12 cellular contexts compared by ENCODE assay signal in genomic region chr9:129328357-129329103, GRCh38.
DNase-seq lines count a peak whose midpoint lies in the region; ATAC-seq and TF ChIP-seq lines count a peak whose summit lies in the region.
"Had no signal": no experiment of that assay in that cellular context is flagged by ENCODE, and none has a peak within 500 bp of the region (broad histone marks: within the 10 kb centered on the region; RNA-seq: fewer than 3 reads in every experiment).

No MANE protein-coding gene starts in this region.

- peaks cover 21% of the 10 kb centered on the region for H3K4me1 Mint-ChIP-seq in CD4-positive, alpha-beta T cell (ENCODE audit: low read depth)
- peaks cover 41% of the 10 kb centered on the region for H3K4me1 Mint-ChIP-seq in dendritic cell treated with granulocyte-macrophage colony-stimulating factor and Interleukin-4, amounts not matched to agents 40 ng/mL and 50 ng/mL, for 4 days (ENCODE audit: low read depth)

- POLR2A ChIA-PET in CD4-positive, alpha-beta T cell (lab: Charles Lee): interaction anchor here (0.5 to 1.1 kb wide), 2 partner anchors 8 to 92 kb away, joined by 3 read pairs; no protein-coding TSS in a partner anchor
- POLR2A ChIA-PET in Panc1 (lab: Charles Lee): no interaction called here

- no peak overlapping the region for H3K4ac ChIP-seq in trophoblast cell (ENCODE audit: low read depth, low read length)

- H2BK12ac ChIP-seq in trophoblast cell (ENCODE audit: low read length): peak overlapping the region; percentile 37

- H3K4me3 Mint-ChIP-seq in CD4-positive, alpha-beta T cell: peak overlapping the region; percentile 23
- H3K4me3 Mint-ChIP-seq in dendritic cell treated with granulocyte-macrophage colony-stimulating factor and Interleukin-4, amounts not matched to agents 40 ng/mL and 50 ng/mL, for 4 days: no peak overlapping the region

- no peaks in the 10 kb centered on the region for H3K27me3 Mint-ChIP-seq in CD4-positive, alpha-beta T cell
- no peaks in the 10 kb centered on the region for H3K27me3 Mint-ChIP-seq in dendritic cell treated with granulocyte-macrophage colony-stimulating factor and Interleukin-4, amounts not matched to agents 40 ng/mL and 50 ng/mL, for 4 days
- H3K27me3 Mint-ChIP-seq: CD4-positive, CD25-positive, alpha-beta regulatory T cell had no signal

- H3K9me3 Mint-ChIP-seq in CD4-positive, alpha-beta T cell: peaks cover 4% of the 10 kb centered on the region
- peaks cover 12% of the 10 kb centered on the region for H3K9me3 Mint-ChIP-seq in dendritic cell treated with granulocyte-macrophage colony-stimulating factor and Interleukin-4, amounts not matched to agents 40 ng/mL and 50 ng/mL, for 4 days

- CTCF ChIA-PET in CD4-positive, alpha-beta T cell (lab: Charles Lee): no interaction called here
- CTCF ChIA-PET in Panc1 (lab: Charles Lee): no interaction called here

- no peak overlapping the region for H4K12ac ChIP-seq in trophoblast cell (ENCODE audit: low read depth, low read length)

- no peak for TF ChIP-seq CTCF in CD4-positive, alpha-beta T cell (IDR thresholded peaks at IDR 0.05)
- no peak for TF ChIP-seq CTCF in Panc1 (IDR thresholded peaks at IDR 0.05)

- H2BK120ac ChIP-seq in trophoblast cell (ENCODE audit: insufficient read depth, low read length, poor library complexity): peak overlapping the region; percentile 25

- peaks cover 7% of the 10 kb centered on the region for H3K9me3 ChIP-seq in CD4-positive, alpha-beta T cell (ENCODE audit: control insufficient read depth, low read length)
- H3K9me3 ChIP-seq in Panc1 (ENCODE audit: control insufficient read depth, insufficient read depth, low read depth, low read length) (peaks cover 3% of the 10 kb centered on the region; the same call in 1 of the 2 replicates), trophoblast cell (ENCODE audit: insufficient read depth, low read depth, low read length) (peaks cover 4% of the 10 kb centered on the region)

- no peak overlapping the region for H3K9ac ChIP-seq in trophoblast cell (ENCODE audit: low read length)

- peaks cover 2% of the 10 kb centered on the region for H3K79me2 ChIP-seq in trophoblast cell (ENCODE audit: control insufficient read depth, insufficient read depth, low read length, poor library complexity)

- no peak overlapping the region for H2AFZ ChIP-seq in trophoblast cell (ENCODE audit: insufficient read depth, low read length, poor library complexity)

- H3K27ac ChIP-seq in CD4-positive, alpha-beta T cell (ENCODE audit: low read depth, low read length): no peak overlapping the region
- H3K27ac ChIP-seq in Panc1 (ENCODE audit: low read length): peak overlapping the region; percentile 44; the same call in 1 of the 2 replicates
- no peak overlapping the region for H3K27ac ChIP-seq in trophoblast cell (ENCODE audit: low read depth, low read length)

- intact Hi-C loops in CD4-positive, alpha-beta T cell (cut with DNase I, micrococcal nuclease): loop anchor here in 1 of 2 experiments (5.0 kb wide), 1 partner anchor 154 kb away; no protein-coding TSS in a partner anchor
- intact Hi-C loops in Panc1 (cut with micrococcal nuclease; ENCODE audit: unreplicated experiment): no loop called here
- intact Hi-C loops in dendritic cell treated with granulocyte-macrophage colony-stimulating factor and Interleukin-4, amounts not matched to agents 40 ng/mL and 50 ng/mL, for 4 days (cut with micrococcal nuclease): no loop called here

- H4K8ac ChIP-seq in trophoblast cell (ENCODE audit: low read depth, low read length): peak overlapping the region; percentile 21

- H3K4me2 ChIP-seq in trophoblast cell (ENCODE audit: low read length): no peak overlapping the region

- peaks cover 24% of the 10 kb centered on the region for H3K79me1 ChIP-seq in trophoblast cell (ENCODE audit: low read length)

- peak; percentile 65 for ATAC-seq in CD4-positive, alpha-beta T cell (ENCODE audit: poor library complexity)
- ATAC-seq in Panc1 (no peak), HG03108 (IDR thresholded peaks at IDR 0.05; ENCODE audit: unreplicated experiment) (no peak), HG02870 (IDR thresholded peaks at IDR 0.05; ENCODE audit: unreplicated experiment) (no peak)

- H3K36me3 Mint-ChIP-seq in CD4-positive, alpha-beta T cell (ENCODE audit: low read depth): no peaks in the 10 kb centered on the region
- peaks cover 7% of the 10 kb centered on the region for H3K36me3 Mint-ChIP-seq in dendritic cell treated with granulocyte-macrophage colony-stimulating factor and Interleukin-4, amounts not matched to agents 40 ng/mL and 50 ng/mL, for 4 days (ENCODE audit: low read depth)
- H3K36me3 Mint-ChIP-seq: CD4-positive, CD25-positive, alpha-beta regulatory T cell had no signal

- peak overlapping the region; percentile 50 for H3K27ac Mint-ChIP-seq in CD4-positive, alpha-beta T cell
- H3K27ac Mint-ChIP-seq in dendritic cell treated with granulocyte-macrophage colony-stimulating factor and Interleukin-4, amounts not matched to agents 40 ng/mL and 50 ng/mL, for 4 days: peak overlapping the region; percentile 55

- H3K23ac ChIP-seq in trophoblast cell (ENCODE audit: low read length): no peak overlapping the region

- peaks cover 7% of the 10 kb centered on the region for H3K4me1 ChIP-seq in Panc1 (ENCODE audit: control insufficient read depth, insufficient read depth, low read length)
- peaks cover 15 to 25% of the 10 kb centered on the region in 2 experiments for H3K4me1 ChIP-seq in trophoblast cell (ENCODE audit: control insufficient read depth in 1 of 2, insufficient read depth in 2 of 2, low read length in 2 of 2)

- in situ Hi-C loops in Panc1 (cut with HindIII; ENCODE audit: low pct_unique_long_range_greater_than_20kb, low sequenced_read_pairs): no loop called here

- DNase-seq in CD4-positive, alpha-beta T cell: peak in 3 of 10 experiments; percentile 9 to 32 (median 17)
- DNase-seq in Panc1 (ENCODE audit: low read depth, low spot score): no peak
- no peak for DNase-seq in trophoblast cell
- no peak for DNase-seq in cortex of kidney (lab: John Stamatoyannopoulos, UW)
- DNase-seq in DMS53 (lab: John Stamatoyannopoulos, UW): no peak
- DNase-seq: GDM1, NCI-H2171, SW 1271 had no signal

- H3K14ac ChIP-seq in trophoblast cell (ENCODE audit: low read length): peak overlapping the region; percentile 2

- H2BK5ac ChIP-seq in trophoblast cell (ENCODE audit: low read depth, low read length, poor library complexity): no peak overlapping the region

- H2AK5ac ChIP-seq in trophoblast cell (ENCODE audit: low read length): peak overlapping the region; percentile 55

- no peak overlapping the region for H3K4me3 ChIP-seq in Panc1 (ENCODE audit: low read depth in 2 of 2, low read length in 2 of 2)
- no peak overlapping the region for H3K4me3 ChIP-seq in trophoblast cell (ENCODE audit: low read depth, low read length)

- no CpG with 5 or more reads among the region's 15 CpGs for WGBS in trophoblast cell (ENCODE audit: extremely low coverage, insufficient coverage, insufficient read length)

- H3K36me3 ChIP-seq in Panc1 (ENCODE audit: control insufficient read depth, insufficient read depth, low read length) (no peaks in the 10 kb centered on the region), trophoblast cell (ENCODE audit: control insufficient read depth in 1 of 2, insufficient read depth in 2 of 2, low read length in 2 of 2) (peaks cover 0 to 2% of the 10 kb centered on the region in 2 experiments)

- BruUV-seq in Panc1 (replicated peaks; lab: Mats Ljungman, UMichigan): no TSS peak

- no peaks in the 10 kb centered on the region for H3K27me3 ChIP-seq in CD4-positive, alpha-beta T cell (ENCODE audit: control insufficient read depth, insufficient read depth, low read length)
- H3K27me3 ChIP-seq in Panc1 (ENCODE audit: control insufficient read depth, insufficient read depth, low read length): no peaks in the 10 kb centered on the region
- H3K27me3 ChIP-seq in trophoblast cell (ENCODE audit: insufficient read depth, low read length): no peaks in the 10 kb centered on the region

- peak overlapping the region; percentile 19 for H4K91ac ChIP-seq in trophoblast cell (ENCODE audit: low read depth, low read length)

- peak overlapping the region; percentile 39 for H3K18ac ChIP-seq in trophoblast cell (ENCODE audit: low read length)
